In the genomic region with DNA sequence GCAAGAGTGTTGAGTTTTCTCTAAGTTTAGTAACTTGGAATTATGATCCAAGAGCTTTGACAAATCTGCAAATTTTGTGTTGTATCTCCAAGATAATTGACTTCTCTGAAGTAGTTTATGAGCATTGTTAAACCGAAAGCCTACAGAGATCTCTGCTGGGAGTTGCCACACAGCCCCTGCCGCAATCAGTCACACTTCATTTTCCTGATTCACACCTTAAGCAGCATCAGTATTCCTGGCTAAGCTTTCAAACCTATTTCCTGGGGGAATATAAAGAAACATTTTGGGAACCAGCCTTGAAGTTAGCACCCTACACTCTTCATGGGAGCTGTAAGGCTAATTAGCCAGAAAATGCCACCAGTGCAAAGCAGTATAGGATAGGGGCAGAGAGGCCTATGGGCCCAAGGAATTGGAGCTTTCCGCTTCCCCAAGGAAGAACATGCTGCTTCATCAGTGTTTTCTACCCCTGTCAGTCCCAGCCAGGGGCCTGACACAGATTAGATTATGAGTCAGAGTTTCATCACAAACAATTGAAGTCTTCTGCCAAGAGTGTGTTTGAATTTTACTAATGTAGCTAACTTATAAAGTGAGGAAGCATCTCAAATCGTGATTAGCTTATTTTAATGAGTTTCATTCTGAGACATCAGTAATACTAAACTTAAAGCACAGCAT, we compare ENCODE assay signal across 1 cellular context.
A peak's percentile ranks its signal among the peaks of the same experiment; 100 is the strongest.
TF ChIP-seq lines count a peak whose summit lies in the region.

No MANE protein-coding gene starts in this region.

TF ChIP-seq in SK-N-SH, 30 proteins besides CTCF, POLR2A, EP300 and RAD21 (continued from another document):
- TF ChIP-seq, protein P1, sequence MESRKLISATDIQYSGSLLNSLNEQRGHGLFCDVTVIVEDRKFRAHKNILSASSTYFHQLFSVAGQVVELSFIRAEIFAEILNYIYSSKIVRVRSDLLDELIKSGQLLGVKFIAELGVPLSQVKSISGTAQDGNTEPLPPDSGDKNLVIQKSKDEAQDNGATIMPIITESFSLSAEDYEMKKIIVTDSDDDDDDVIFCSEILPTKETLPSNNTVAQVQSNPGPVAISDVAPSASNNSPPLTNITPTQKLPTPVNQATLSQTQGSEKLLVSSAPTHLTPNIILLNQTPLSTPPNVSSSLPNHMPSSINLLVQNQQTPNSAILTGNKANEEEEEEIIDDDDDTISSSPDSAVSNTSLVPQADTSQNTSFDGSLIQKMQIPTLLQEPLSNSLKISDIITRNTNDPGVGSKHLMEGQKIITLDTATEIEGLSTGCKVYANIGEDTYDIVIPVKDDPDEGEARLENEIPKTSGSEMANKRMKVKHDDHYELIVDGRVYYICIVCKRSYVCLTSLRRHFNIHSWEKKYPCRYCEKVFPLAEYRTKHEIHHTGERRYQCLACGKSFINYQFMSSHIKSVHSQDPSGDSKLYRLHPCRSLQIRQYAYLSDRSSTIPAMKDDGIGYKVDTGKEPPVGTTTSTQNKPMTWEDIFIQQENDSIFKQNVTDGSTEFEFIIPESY (IDR thresholded peaks at IDR 0.05; ENCODE audit: borderline replicate concordance, low read depth) = no peak
- TF ChIP-seq FOXM1 (IDR thresholded peaks at IDR 0.05; ENCODE audit: low read depth) = no peak
- no peak for TF ChIP-seq SMC3 (IDR thresholded peaks at IDR 0.05; ENCODE audit: low read depth, low read length)
- TF ChIP-seq, protein P2, sequence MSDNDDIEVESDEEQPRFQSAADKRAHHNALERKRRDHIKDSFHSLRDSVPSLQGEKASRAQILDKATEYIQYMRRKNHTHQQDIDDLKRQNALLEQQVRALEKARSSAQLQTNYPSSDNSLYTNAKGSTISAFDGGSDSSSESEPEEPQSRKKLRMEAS (IDR thresholded peaks at IDR 0.05; ENCODE audit: low read depth) = no peak
- 0 out of 2 replicates have a peak, but pooled peaks have one; percentile 13 for TF ChIP-seq TCF12 (IDR thresholded peaks at IDR 0.05)
- TF ChIP-seq CHD2 (IDR thresholded peaks at IDR 0.05; ENCODE audit: low read length, partially characterized antibody) = no peak
- no peak for TF ChIP-seq YY1 (IDR thresholded peaks at IDR 0.05; ENCODE audit: low read depth)
- TF ChIP-seq GABPA (IDR thresholded peaks at IDR 0.05; ENCODE audit: low read depth) = no peak
- no peak for TF ChIP-seq EZH2phosphoT487 (IDR thresholded peaks at IDR 0.05; ENCODE audit: borderline replicate concordance, low read depth)
- TF ChIP-seq RFX5 (IDR thresholded peaks at IDR 0.05; ENCODE audit: low read length) = no peak
- no peak for TF ChIP-seq MXI1 (IDR thresholded peaks at IDR 0.05; ENCODE audit: low read depth, low read length)
- TF ChIP-seq, protein P3, sequence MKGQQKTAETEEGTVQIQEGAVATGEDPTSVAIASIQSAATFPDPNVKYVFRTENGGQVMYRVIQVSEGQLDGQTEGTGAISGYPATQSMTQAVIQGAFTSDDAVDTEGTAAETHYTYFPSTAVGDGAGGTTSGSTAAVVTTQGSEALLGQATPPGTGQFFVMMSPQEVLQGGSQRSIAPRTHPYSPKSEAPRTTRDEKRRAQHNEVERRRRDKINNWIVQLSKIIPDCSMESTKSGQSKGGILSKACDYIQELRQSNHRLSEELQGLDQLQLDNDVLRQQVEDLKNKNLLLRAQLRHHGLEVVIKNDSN (IDR thresholded peaks at IDR 0.05; ENCODE audit: borderline replicate concordance, low read depth) = no peak
- no peak for TF ChIP-seq FOXJ3 (CRISPR knock-in tag; IDR thresholded peaks at IDR 0.05)
- TF ChIP-seq MEF2A (IDR thresholded peaks at IDR 0.05; ENCODE audit: borderline replicate concordance, low read depth) = no peak
- TF ChIP-seq SIN3A (IDR thresholded peaks at IDR 0.05; ENCODE audit: borderline replicate concordance, low read depth, low read length) = no peak
- TF ChIP-seq RXRA (IDR thresholded peaks at IDR 0.05; ENCODE audit: borderline replicate concordance, low read depth) = no peak
- peak; percentile 39; the same call in 1 of the 2 replicates for TF ChIP-seq NFIC (IDR thresholded peaks at IDR 0.05; ENCODE audit: borderline replicate concordance)
- TF ChIP-seq POLR2AphosphoS5 (IDR thresholded peaks at IDR 0.05; ENCODE audit: low read depth, low read length) = no peak
- TF ChIP-seq TAF1 (IDR thresholded peaks at IDR 0.05; ENCODE audit: borderline replicate concordance, low read depth, low read length) = no peak
- TF ChIP-seq JUND (IDR thresholded peaks at IDR 0.05) = peak; percentile 22; the same call in 1 of the 2 replicates
- TF ChIP-seq, protein P4, sequence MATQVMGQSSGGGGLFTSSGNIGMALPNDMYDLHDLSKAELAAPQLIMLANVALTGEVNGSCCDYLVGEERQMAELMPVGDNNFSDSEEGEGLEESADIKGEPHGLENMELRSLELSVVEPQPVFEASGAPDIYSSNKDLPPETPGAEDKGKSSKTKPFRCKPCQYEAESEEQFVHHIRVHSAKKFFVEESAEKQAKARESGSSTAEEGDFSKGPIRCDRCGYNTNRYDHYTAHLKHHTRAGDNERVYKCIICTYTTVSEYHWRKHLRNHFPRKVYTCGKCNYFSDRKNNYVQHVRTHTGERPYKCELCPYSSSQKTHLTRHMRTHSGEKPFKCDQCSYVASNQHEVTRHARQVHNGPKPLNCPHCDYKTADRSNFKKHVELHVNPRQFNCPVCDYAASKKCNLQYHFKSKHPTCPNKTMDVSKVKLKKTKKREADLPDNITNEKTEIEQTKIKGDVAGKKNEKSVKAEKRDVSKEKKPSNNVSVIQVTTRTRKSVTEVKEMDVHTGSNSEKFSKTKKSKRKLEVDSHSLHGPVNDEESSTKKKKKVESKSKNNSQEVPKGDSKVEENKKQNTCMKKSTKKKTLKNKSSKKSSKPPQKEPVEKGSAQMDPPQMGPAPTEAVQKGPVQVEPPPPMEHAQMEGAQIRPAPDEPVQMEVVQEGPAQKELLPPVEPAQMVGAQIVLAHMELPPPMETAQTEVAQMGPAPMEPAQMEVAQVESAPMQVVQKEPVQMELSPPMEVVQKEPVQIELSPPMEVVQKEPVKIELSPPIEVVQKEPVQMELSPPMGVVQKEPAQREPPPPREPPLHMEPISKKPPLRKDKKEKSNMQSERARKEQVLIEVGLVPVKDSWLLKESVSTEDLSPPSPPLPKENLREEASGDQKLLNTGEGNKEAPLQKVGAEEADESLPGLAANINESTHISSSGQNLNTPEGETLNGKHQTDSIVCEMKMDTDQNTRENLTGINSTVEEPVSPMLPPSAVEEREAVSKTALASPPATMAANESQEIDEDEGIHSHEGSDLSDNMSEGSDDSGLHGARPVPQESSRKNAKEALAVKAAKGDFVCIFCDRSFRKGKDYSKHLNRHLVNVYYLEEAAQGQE (IDR thresholded peaks at IDR 0.05; ENCODE audit: low read depth, low read length) = no peak
- TF ChIP-seq RCOR1 (IDR thresholded peaks at IDR 0.05; ENCODE audit: low read length) = no peak
- TF ChIP-seq, protein P5, sequence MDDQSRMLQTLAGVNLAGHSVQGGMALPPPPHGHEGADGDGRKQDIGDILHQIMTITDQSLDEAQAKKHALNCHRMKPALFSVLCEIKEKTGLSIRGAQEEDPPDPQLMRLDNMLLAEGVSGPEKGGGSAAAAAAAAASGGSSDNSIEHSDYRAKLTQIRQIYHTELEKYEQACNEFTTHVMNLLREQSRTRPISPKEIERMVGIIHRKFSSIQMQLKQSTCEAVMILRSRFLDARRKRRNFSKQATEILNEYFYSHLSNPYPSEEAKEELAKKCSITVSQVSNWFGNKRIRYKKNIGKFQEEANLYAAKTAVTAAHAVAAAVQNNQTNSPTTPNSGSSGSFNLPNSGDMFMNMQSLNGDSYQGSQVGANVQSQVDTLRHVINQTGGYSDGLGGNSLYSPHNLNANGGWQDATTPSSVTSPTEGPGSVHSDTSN (IDR thresholded peaks at IDR 0.05) = peak; percentile 52; the same call in 1 of the 2 replicates
TF ChIP-seq in SK-N-SH: peak in this region for 5.
